In genomic region chr1:169059391-169059790, GRCh38 we compare ENCODE assay signal across 22 cellular contexts. TPM values are rescaled to one million over a fixed set of nuclear protein-coding genes. Genes with fewer than 3 reads are reported as not detected.
A peak's percentile ranks its signal among the peaks of the same experiment; 100 is the strongest.
DNase-seq lines count a peak whose midpoint lies in the region; ATAC-seq, FAIRE-seq and TF ChIP-seq lines count a peak whose summit lies in the region.
"Had no signal": no experiment of that assay in that cellular context is flagged by ENCODE, and none has a peak within 500 bp of the region (broad histone marks: within the 10 kb centered on the region; RNA-seq: fewer than 3 reads in every experiment).

No MANE protein-coding gene starts in this region.

- H3K9me2 ChIP-seq in PC-9 (ENCODE audit: insufficient read depth): no peaks in the 10 kb centered on the region

- intact Hi-C loops in PC-9 (cut with micrococcal nuclease; ENCODE audit: unreplicated experiment): no loop called here

- DNase-seq in A549 (ENCODE audit: low read depth in 1 of 2, low spot score in 1 of 2): no peak
- peak in 1 of 2 experiments; percentile 62 for DNase-seq in PC-9
- peak; percentile 12 for DNase-seq in fibroblast of mammary gland (ENCODE audit: low read depth)
- DNase-seq: AML-193; CD4-positive, alpha-beta T cell; COR-L47; Karpas-422; MV-4-11; NCI-H446; NCI-H524 treated with DMSO at 0.1 percent for 48 hours; NCI-H774; SIG-M5 had no signal

- H3K4me3 ChIP-seq in A549: peak overlapping the region; percentile 10; the same call in 1 of the 3 replicates
- H3K4me3 ChIP-seq in PC-9: peak overlapping the region; percentile 15; the same call in 1 of the 2 replicates
- H3K4me3 ChIP-seq in fibroblast of mammary gland (ENCODE audit: control insufficient read depth, low read depth, low read length): no peak overlapping the region
- no peak overlapping the region for H3K4me3 ChIP-seq in skeletal muscle tissue (ENCODE audit: low read length in 3 of 3)
- H3K4me3 ChIP-seq: BLaER1 treated with 17β-estradiol and CSF1 and Interleukin-3, amounts not matched to agents 10 nM and 100 nM; GM12878; SK-N-MC had no signal

- WGBS in A549 (ENCODE audit: missing lambda C conversion rate): 50% methylated on average over 1 of the region's 1 CpG

- H3K4me2 ChIP-seq in A549 (peak overlapping the region; percentile 71), PC-9 (peak overlapping the region; percentile 73)

- H3F3A ChIP-seq in PC-9 (ENCODE audit: insufficient read depth, low read depth): peaks cover 43% of the 10 kb centered on the region

- CTCF ChIA-PET in A549 (lab: Yijun Ruan, JAX) (interaction anchor here (1.4 kb wide), 1 partner anchor 10 kb away, joined by 3 read pairs; no protein-coding TSS in a partner anchor), PC-9 (lab: Charles Lee) (interaction anchor here (0.6 kb wide), 1 partner anchor 614 kb away, joined by 3 read pairs; no protein-coding TSS in a partner anchor)

- H2AFZ ChIP-seq in PC-9: peak overlapping the region; percentile 25; the same call in 1 of the 2 replicates

- peak overlapping the region; percentile 78 to 81 for H3K27ac ChIP-seq in A549
- H3K27ac ChIP-seq in PC-9: peak overlapping the region; percentile 92
- H3K27ac ChIP-seq in skeletal muscle tissue (ENCODE audit: low read depth, low read length): peak overlapping the region; percentile 21
- H3K27ac ChIP-seq: HL-60, SK-N-MC had no signal

- ATAC-seq in A549 (peak; percentile 35 to 58; a peak in 4 of 6 replicates), esophagus mucosa (no peak), GM21526 (IDR thresholded peaks at IDR 0.05; ENCODE audit: low FRiP score, unreplicated experiment) (no peak), HG02798 (IDR thresholded peaks at IDR 0.05; ENCODE audit: poor library complexity, unreplicated experiment) (no peak)
- ATAC-seq: GM12878, HCT116 had no signal

- H3K9me3 ChIP-seq in A549 (peaks cover 11% of the 10 kb centered on the region; the same call in 2 of the 3 replicates), PC-9 (ENCODE audit: insufficient read depth, low read depth) (peaks cover 4% of the 10 kb centered on the region; the same call in 1 of the 2 replicates), skeletal muscle tissue (ENCODE audit: control insufficient read depth in 3 of 3, low read length in 3 of 3) (no peaks in the 10 kb centered on the region)

- H3K36me3 ChIP-seq in PC-9 (ENCODE audit: low read depth) (no peaks in the 10 kb centered on the region), skeletal muscle tissue (ENCODE audit: control insufficient read depth in 3 of 3, insufficient read depth in 3 of 3, low read length in 3 of 3) (no peaks in the 10 kb centered on the region)
- H3K36me3 ChIP-seq: BLaER1 treated with 17β-estradiol and CSF1 and Interleukin-3, amounts not matched to agents 10 nM and 100 nM had no signal

- no peak overlapping the region for H3K9ac ChIP-seq in skeletal muscle tissue (ENCODE audit: low read depth in 1 of 3, low read length in 3 of 3)

- POLR2A ChIA-PET in A549 (lab: Yijun Ruan, JAX) (interaction anchor here (1.0 kb wide), 1 partner anchor 46 kb away, joined by 5 read pairs; no protein-coding TSS in a partner anchor), PC-9 (lab: Charles Lee; ENCODE audit: unreplicated experiment) (no interaction called here)

- H3K4me1 ChIP-seq in A549 (peaks cover 27% of the 10 kb centered on the region), PC-9 (replicated peaks; ENCODE audit: insufficient read depth) (peaks cover 56% of the 10 kb centered on the region), skeletal muscle tissue (ENCODE audit: control insufficient read depth in 3 of 3, insufficient read depth in 3 of 3, low read length in 3 of 3) (peaks cover 3 to 13% (median 11%) of the 10 kb centered on the region in 3 donors)

- H3K27me3 ChIP-seq in PC-9 (ENCODE audit: insufficient read depth, low read depth) (no peaks in the 10 kb centered on the region), skeletal muscle tissue (ENCODE audit: control insufficient read depth in 3 of 3, insufficient read depth in 3 of 3, low read length in 3 of 3) (no peaks in the 10 kb centered on the region)
- H3K27me3 ChIP-seq: BLaER1 treated with 17β-estradiol and CSF1 and Interleukin-3, amounts not matched to agents 10 nM and 100 nM had no signal

- no peak for TF ChIP-seq EP300 in A549 (IDR thresholded peaks at IDR 0.05)

- no peaks in the 10 kb centered on the region for H4K20me1 ChIP-seq in PC-9 (ENCODE audit: insufficient read depth)
- H4K20me1 ChIP-seq: BLaER1 treated with 17β-estradiol and CSF1 and Interleukin-3, amounts not matched to agents 10 nM and 100 nM had no signal

- TF ChIP-seq CTCF in A549 (IDR thresholded peaks at IDR 0.05) (no peak), PC-9 (conservative IDR thresholded peaks at IDR 0.05) (no peak), fibroblast of mammary gland (conservative IDR thresholded peaks at IDR 0.05; ENCODE audit: control insufficient read depth, insufficient read depth, low read depth, low read length) (no peak)

- TF ChIP-seq RAD21 in A549 (conservative IDR thresholded peaks at IDR 0.05 in 1 of 2, IDR thresholded peaks at IDR 0.05 in 1 of 2): no peak

- FAIRE-seq in A549 (lab: Jason Lieb, UNC): no peak
- FAIRE-seq: G401.6, GM12878 had no signal

- H3K79me2 ChIP-seq in PC-9 (ENCODE audit: low read depth): no peaks in the 10 kb centered on the region

- no peak for TF ChIP-seq POLR2A in A549 (IDR thresholded peaks at IDR 0.05; ENCODE audit: low read length)

- BruUV-seq in PC-9 (replicated peaks; lab: Mats Ljungman, UMichigan): no TSS peak

TF ChIP-seq in A549, 52 proteins besides CTCF, POLR2A, EP300 and RAD21:
- TF ChIP-seq USF2 (IDR thresholded peaks at IDR 0.05) (no peak), HES2 (IDR thresholded peaks at IDR 0.05) (no peak), ZFP36 (IDR thresholded peaks at IDR 0.05; ENCODE audit: borderline replicate concordance, partially characterized antibody) (no peak), FOSL2 (IDR thresholded peaks at IDR 0.05) (no peak), FOSL2 (CRISPR knock-in tag; IDR thresholded peaks at IDR 0.05) (no peak), RCOR1 (IDR thresholded peaks at IDR 0.05; ENCODE audit: low read depth, low read length) (no peak), BCL3 (IDR thresholded peaks at IDR 0.05) (no peak), MAFK (IDR thresholded peaks at IDR 0.05; ENCODE audit: partially characterized antibody) (no peak), TP53 (CRISPR knock-in tag; IDR thresholded peaks at IDR 0.05) (no peak), FOXS1 (CRISPR knock-in tag; IDR thresholded peaks at IDR 0.05) (no peak), POLR2AphosphoS2 (conservative IDR thresholded peaks at IDR 0.05; ENCODE audit: low read length) (no peak), E2F6 (IDR thresholded peaks at IDR 0.05; ENCODE audit: borderline replicate concordance, low read depth) (no peak)

RNA-seq across cellular contexts. Expression of gene ATP1B1, which starts 47.1 kb away (rescaled TPM):
- polyA plus RNA-seq in A549 (2011; rRNA removed) (323 and 377 TPM in 2 replicates), A549 (2017; fragmentation: RNase III; extraction: RNeasy Plus Mini Kit Qiagen cat#74134 plus additional on column Dnase treatment) (215 to 313 TPM (median 303 TPM) in 3 replicates)
- polyA plus RNA-seq in A549 (2012; cell fraction: cytosol; rRNA removed): 74.7 and 88.8 TPM in 2 replicates
- 51.7 and 61.3 TPM in 2 replicates for polyA plus RNA-seq in A549 (2012; cell fraction: nucleus; rRNA removed)
- 112 and 115 TPM in 2 replicates for polyA minus RNA-seq in A549 (2011; rRNA and poly(A)+ RNA removed)
- total RNA-seq in PC-9 (2021) (110 and 113 TPM in 2 replicates), skeletal muscle tissue (16.7 TPM), esophagus mucosa (125 TPM)

Comparison
In these comparisons a context has a peak if more than half of its experiments do, and no peak if none do; other contexts are left out.
1. ATAC-seq: peak in A549 (2 of 2); none in esophagus mucosa (single experiment), GM21526 (single experiment) and HG02798 (single experiment).
2. H3K27ac ChIP-seq: peak in every context shown above with its lines; median percentile 92 in PC-9; 80 in A549; 21 in skeletal muscle tissue.
3. H3K4me3 ChIP-seq: peak in A549 (single experiment) and PC-9 (single experiment); none in fibroblast of mammary gland (single experiment) and skeletal muscle tissue (0 of 3).